In genomic region chr6:27280064-27280539, GRCh38 we compare ENCODE assay signal across 8 cellular contexts. TPM values are rescaled to one million over a fixed set of nuclear protein-coding genes. Genes with fewer than 3 reads are reported as not detected.
DNase-seq lines count a peak whose midpoint lies in the region; ATAC-seq and TF ChIP-seq lines count a peak whose summit lies in the region.

No MANE protein-coding gene starts in this region.

- in situ Hi-C loops in HAP-1 (cut with MboI; ENCODE audit: low sequenced_read_pairs): no loop called here
- in situ Hi-C loops in Panc1 (cut with HindIII; ENCODE audit: low pct_unique_long_range_greater_than_20kb, low sequenced_read_pairs): no loop called here

- CTCF ChIA-PET in AG04449 (lab: Yijun Ruan, JAX): no interaction called here
- CTCF ChIA-PET in Panc1 (lab: Charles Lee): no interaction called here
- CTCF ChIA-PET in GM10248 (lab: Yijun Ruan, JAX): interaction anchor here (1.7 kb wide), 1 partner anchor 28 kb away, joined by 6 read pairs; no protein-coding TSS in a partner anchor

- intact Hi-C loops in Panc1 (cut with micrococcal nuclease; ENCODE audit: unreplicated experiment): no loop called here
- intact Hi-C loops in colonic mucosa (cut with DNase I): no loop called here
- intact Hi-C loops in stomach (cut with DNase I; ENCODE audit: low total_unique reads): no loop called here

- TF ChIP-seq EP300 in stomach (IDR thresholded peaks at IDR 0.05): no peak

- H3K9me3 ChIP-seq in HAP-1 (no peaks in the 10 kb centered on the region), Panc1 (ENCODE audit: control insufficient read depth, insufficient read depth, low read depth, low read length) (no peaks in the 10 kb centered on the region), colonic mucosa (no peaks in the 10 kb centered on the region), stomach (peaks cover 0 to 54% (median 38%) of the 10 kb centered on the region in 4 donors)

- TF ChIP-seq POLR2A in stomach (IDR thresholded peaks at IDR 0.05): no peak

- POLR2A ChIA-PET in AG04449 (lab: Yijun Ruan, JAX): interaction anchor here (1.0 kb wide), 1 partner anchor 133 kb away, joined by 3 read pairs; a partner anchor contains a TSS
- POLR2A ChIA-PET in Panc1 (lab: Charles Lee): interaction anchor here (0.7 kb wide), 1 partner anchor 301 kb away, joined by 3 read pairs; no protein-coding TSS in a partner anchor
- POLR2A ChIA-PET in GM10248 (lab: Yijun Ruan, JAX): no interaction called here

- H3K9ac ChIP-seq in colonic mucosa (ENCODE audit: low read depth in 2 of 2, low read length in 2 of 2): no peak overlapping the region

- H3K27ac ChIP-seq in Panc1 (ENCODE audit: low read length) (peak overlapping the region; percentile 53; the same call in 1 of the 2 replicates), colonic mucosa (no peak overlapping the region), stomach (no peak overlapping the region)

- 3 to 6% (median 5%) methylated on average over 17 of the region's 17 CpGs for WGBS in stomach, 5 donors

- DNase-seq in AG04449 (ENCODE audit: low read depth, low spot score): no peak
- peak; percentile 49 to 76 for DNase-seq in HAP-1 (ENCODE audit: low spot score in 2 of 2)
- no peak for DNase-seq in Panc1 (ENCODE audit: low read depth, low spot score)
- DNase-seq in colonic mucosa: peak; percentile 43
- DNase-seq in renal cortical epithelial cell (ENCODE audit: low read depth): peak; percentile 36
- DNase-seq in GM10248 (ENCODE audit: extremely low spot score): no peak
- no peak for DNase-seq in GOT3 (lab: John Stamatoyannopoulos, UW)
- no peak for DNase-seq in stomach

- peak overlapping the region; percentile 54 for H3K4me3 ChIP-seq in AG04449 (ENCODE audit: low read depth, low read length)
- peak overlapping the region; percentile 41 for H3K4me3 ChIP-seq in HAP-1
- H3K4me3 ChIP-seq in Panc1 (ENCODE audit: low read depth in 2 of 2, low read length in 2 of 2): peak overlapping the region; percentile 66 to 93
- H3K4me3 ChIP-seq in colonic mucosa: peak overlapping the region; percentile 14
- peak overlapping the region in 1 of 4 donors; percentile 7 for H3K4me3 ChIP-seq in stomach

- ATAC-seq in Panc1: peak; percentile 92

- no peak for TF ChIP-seq CTCF in AG04449 (IDR thresholded peaks at IDR 0.05; ENCODE audit: insufficient read depth, low read length, missing control alignments)
- no peak for TF ChIP-seq CTCF in Panc1 (IDR thresholded peaks at IDR 0.05)
- TF ChIP-seq CTCF in colonic mucosa (IDR thresholded peaks at IDR 0.05): no peak
- no peak for TF ChIP-seq CTCF in GM10248 (IDR thresholded peaks at IDR 0.05; ENCODE audit: control extremely low read depth, extremely low read depth, low read depth, missing control alignments)
- TF ChIP-seq CTCF in stomach (IDR thresholded peaks at IDR 0.05): no peak

- H3K4me1 ChIP-seq in HAP-1 (peaks cover 4% of the 10 kb centered on the region; the same call in 1 of the 2 replicates), Panc1 (ENCODE audit: control insufficient read depth, insufficient read depth, low read length) (peaks cover 3% of the 10 kb centered on the region; the same call in 1 of the 2 replicates), colonic mucosa (no peaks in the 10 kb centered on the region), stomach (peaks cover 0 to 10% (median 4%) of the 10 kb centered on the region in 4 donors)

- H3K36me3 ChIP-seq in HAP-1 (replicated peaks) (no peaks in the 10 kb centered on the region), Panc1 (ENCODE audit: control insufficient read depth, insufficient read depth, low read length) (no peaks in the 10 kb centered on the region), colonic mucosa (no peaks in the 10 kb centered on the region), stomach (no peaks in the 10 kb centered on the region)

- no peaks in the 10 kb centered on the region for H3K27me3 ChIP-seq in HAP-1 (ENCODE audit: low read depth)
- no peaks in the 10 kb centered on the region for H3K27me3 ChIP-seq in Panc1 (ENCODE audit: control insufficient read depth, insufficient read depth, low read length)
- peaks cover 48% of the 10 kb centered on the region for H3K27me3 ChIP-seq in colonic mucosa
- H3K27me3 ChIP-seq in stomach: peaks cover 10 to 100% (median 85%) of the 10 kb centered on the region in 3 donors

- no TSS peak for BruUV-seq in Panc1 (replicated peaks; lab: Mats Ljungman, UMichigan)

RNA-seq across cellular contexts. Expression of gene POM121L2, which starts 32.0 kb away (rescaled TPM):
- total RNA-seq in Panc1 (2021; ENCODE audit: unreplicated experiment): not detected
- not detected for polyA plus RNA-seq in Panc1 (2012; ENCODE audit: insufficient read length)
- total RNA-seq in colonic mucosa: under 1 TPM; 0.07 to 0.13 TPM
- total RNA-seq in renal cortical epithelial cell: not detected in 2 replicates
- not detected for total RNA-seq in stomach
- polyA plus RNA-seq in stomach: not detected

RNA-seq across cellular contexts. Expression of gene PRSS16, which starts 32.6 kb away (rescaled TPM):
- total RNA-seq in Panc1 (2021; ENCODE audit: unreplicated experiment) (4.7 TPM), colonic mucosa (10 to 100 TPM; 21.8 to 29.8 TPM), renal cortical epithelial cell (2.6 and 3.4 TPM in 2 replicates), stomach (10 to 100 TPM in 2 of 5 donors, 1 to 10 TPM in 2, not detected in 1; 2.2 to 36.2 (median 11.3) TPM)
- polyA plus RNA-seq in Panc1 (2012; ENCODE audit: insufficient read length): 4.7 TPM
- polyA plus RNA-seq in stomach: 10 to 100 TPM in 2 of 3 donors, 1 to 10 TPM in 1; 7.4 to 23.7 (median 18.5) TPM

Comparison
In these comparisons a context has a peak if more than half of its experiments do, and no peak if none do; other contexts are left out.
1. DNase-seq: peak in HAP-1 (2 of 2), colonic mucosa (single experiment) and renal cortical epithelial cell (single experiment); none in AG04449 (single experiment), Panc1 (single experiment), GM10248 (single experiment), GOT3 (single experiment) and stomach (single experiment).